Comparison of ENCODE assay signal across 17 cellular contexts in genomic region chr12:82874935-82875334, GRCh38.
A peak's percentile ranks its signal among the peaks of the same experiment; 100 is the strongest.
DNase-seq lines count a peak whose midpoint lies in the region; ATAC-seq and TF ChIP-seq lines count a peak whose summit lies in the region.
"Had no signal": no experiment of that assay in that cellular context is flagged by ENCODE, and none has a peak within 500 bp of the region (broad histone marks: within the 10 kb centered on the region; RNA-seq: fewer than 3 reads in every experiment).

No MANE protein-coding gene starts in this region.

- no peaks in the 10 kb centered on the region for H3F3A ChIP-seq in GM23248 (ENCODE audit: insufficient read depth)

- intact Hi-C loops in mucosa of descending colon (cut with DNase I, micrococcal nuclease): no loop called here

- TF ChIP-seq CTCF in choroid plexus epithelial cell (conservative IDR thresholded peaks at IDR 0.05; ENCODE audit: low read depth, low read length) (no peak), mucosa of descending colon (IDR thresholded peaks at IDR 0.05) (no peak)

- no peaks in the 10 kb centered on the region for H3K27me3 ChIP-seq in GM23248 (replicated peaks; ENCODE audit: insufficient read depth)
- H3K27me3 ChIP-seq: ascending aorta, sigmoid colon, stomach had no signal

- no peaks in the 10 kb centered on the region for H4K20me1 ChIP-seq in GM23248 (ENCODE audit: insufficient read depth)

- H2AFZ ChIP-seq in GM23248: no peak overlapping the region
- H2AFZ ChIP-seq: GM23338 had no signal

- no peaks in the 10 kb centered on the region for H3K79me2 ChIP-seq in GM23248 (ENCODE audit: insufficient read depth)

- 51 to 58% methylated on average over 1 of the region's 1 CpG for WGBS in GM23248 (ENCODE audit: low coverage in 1 of 2, low lambda C conversion rate in 2 of 2, missing lambda C conversion rate in 2 of 2), 2 experiments

- H3K4me2 ChIP-seq in GM23248 (ENCODE audit: unreplicated experiment): no peak overlapping the region
- H3K4me2 ChIP-seq: GM23338 had no signal

- no peaks in the 10 kb centered on the region for H3K4me1 ChIP-seq in GM23248 (ENCODE audit: insufficient read depth)
- no peaks in the 10 kb centered on the region for H3K4me1 ChIP-seq in mucosa of descending colon (ENCODE audit: low read depth)
- H3K4me1 ChIP-seq: ascending aorta had no signal

- no peak overlapping the region for H3K27ac ChIP-seq in GM23248
- H3K27ac ChIP-seq: ascending aorta, sigmoid colon, stomach had no signal

- no peaks in the 10 kb centered on the region for H3K36me3 ChIP-seq in GM23248 (ENCODE audit: low read depth)
- no peaks in the 10 kb centered on the region for H3K36me3 ChIP-seq in mucosa of descending colon (ENCODE audit: low read depth)
- H3K36me3 ChIP-seq: ascending aorta, sigmoid colon, stomach had no signal

- no peak overlapping the region for H3K4me3 ChIP-seq in GM23248
- H3K4me3 ChIP-seq in choroid plexus epithelial cell (ENCODE audit: low read depth, low read length): no peak overlapping the region
- H3K4me3 ChIP-seq in mucosa of descending colon: no peak overlapping the region
- H3K4me3 ChIP-seq: ascending aorta, GM23338, sigmoid colon, stomach had no signal

- no peaks in the 10 kb centered on the region for H3K9me2 ChIP-seq in GM23248 (ENCODE audit: insufficient read depth)

- no peaks in the 10 kb centered on the region for H3K9me3 ChIP-seq in GM23248 (ENCODE audit: low read depth)
- H3K9me3 ChIP-seq in mucosa of descending colon: no peaks in the 10 kb centered on the region
- H3K9me3 ChIP-seq: ascending aorta, sigmoid colon, stomach had no signal

- ATAC-seq in mucosa of descending colon: peak; percentile 53
- no peak for ATAC-seq in stimulated activated naive CD8-positive, alpha-beta T cell treated with anti-CD3 and anti-CD28 coated beads, Interleukin-15, Interleukin-2, amounts not matched to agents 100 U/mL and 50 U/mL, for 24 hours
- ATAC-seq: activated T-cell treated with anti-CD3 and anti-CD28 coated beads, Interleukin-2, amount 50 U/mL, for 4 hours; GM23338; left ventricle myocardium superior had no signal

- in situ Hi-C loops in GM23248 (cut with MboI): no loop called here

- H3K9ac ChIP-seq in GM23248: no peak overlapping the region

- DNase-seq in GM23248 (peak; percentile 68), NCI-H2171 treated with DMSO at 0.1 percent for 48 hours (lab: John Stamatoyannopoulos, UW) (peak; percentile 87), choroid plexus epithelial cell (ENCODE audit: low read depth) (peak; percentile 68), mucosa of descending colon (no peak), OCI-M2 (lab: John Stamatoyannopoulos, UW; ENCODE audit: unreplicated experiment) (no peak)
- no peak for DNase-seq in stimulated activated naive CD8-positive, alpha-beta T cell treated with anti-CD3 and anti-CD28 coated beads, Interleukin-15, Interleukin-2, amounts not matched to agents 100 U/mL and 50 U/mL, for 24 hours
- DNase-seq in stimulated activated CD4-positive, alpha-beta T cell treated with anti-CD3 and anti-CD28 coated beads, Interleukin-4, amount 100 ng/mL, for 1 hour: no peak
- DNase-seq: activated B cell treated with CpG ODN at 0.5 μM for 24 hours; activated T-cell treated with anti-CD3 and anti-CD28 coated beads, Interleukin-2, amount 50 U/mL, for 4 hours; CD4-positive, alpha-beta T cell; effector memory CD4-positive, alpha-beta T cell; left ventricle myocardium superior; NCI-H2081; sigmoid colon; stomach had no signal

Comparison
In these comparisons a context has a peak if more than half of its experiments do, and no peak if none do; other contexts are left out.
1. DNase-seq: peak in GM23248 (single experiment), NCI-H2171 treated with DMSO at 0.1 percent for 48 hours (single experiment) and choroid plexus epithelial cell (single experiment); none in mucosa of descending colon (0 of 3), stimulated activated naive CD8-positive, alpha-beta T cell treated with anti-CD3 and anti-CD28 coated beads, Interleukin-15, Interleukin-2, amounts not matched to agents 100 U/mL and 50 U/mL, for 24 hours (single experiment), OCI-M2 (single experiment) and stimulated activated CD4-positive, alpha-beta T cell treated with anti-CD3 and anti-CD28 coated beads, Interleukin-4, amount 100 ng/mL, for 1 hour (single experiment).